1 cellular context compared by ENCODE assay signal in the genomic region with DNA sequence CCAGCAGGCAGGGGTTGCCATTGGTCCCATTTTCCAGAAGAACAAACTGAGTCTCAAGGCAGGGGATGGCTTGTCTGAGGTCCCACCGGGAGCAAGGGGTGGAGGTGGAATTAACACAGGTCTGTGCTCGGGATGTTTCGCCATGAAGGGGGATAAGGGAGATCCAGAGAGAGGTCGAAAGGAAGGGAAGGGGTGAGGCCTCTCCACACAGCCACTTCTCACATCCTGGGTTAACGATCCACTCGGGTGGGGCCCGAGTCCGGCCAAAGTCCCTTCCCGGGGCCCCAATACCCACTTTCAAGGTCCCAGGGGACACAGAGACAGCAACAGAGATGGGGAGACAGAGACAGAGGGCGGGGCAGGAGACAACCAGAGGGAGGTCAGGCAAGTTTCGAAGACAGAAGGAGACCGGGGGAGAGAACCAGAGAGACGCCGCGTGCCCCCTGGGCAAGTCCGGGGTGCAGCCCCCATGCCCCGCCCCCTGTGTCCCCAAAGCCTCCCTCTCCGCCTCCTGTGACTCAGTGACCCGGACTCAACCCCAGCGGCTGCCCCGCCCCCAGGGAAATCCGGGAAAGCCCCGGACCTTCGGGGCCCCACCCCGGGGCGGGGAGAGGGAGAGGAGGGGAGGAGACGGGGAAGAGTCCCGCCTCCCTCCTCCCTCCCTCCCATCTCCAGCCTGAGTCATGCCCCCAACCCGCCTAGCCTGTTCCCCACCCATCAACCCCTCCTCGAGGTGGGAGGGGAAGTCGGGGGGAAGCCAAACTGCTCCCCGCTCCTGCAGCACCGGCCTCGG.
TF ChIP-seq lines count a peak whose summit lies in the region.

No MANE protein-coding gene starts in this region.

TF ChIP-seq in HEK293, 187 proteins besides CTCF, POLR2A, EP300 and RAD21 (continued from another document and continues in another):
- TF ChIP-seq, protein P1, sequence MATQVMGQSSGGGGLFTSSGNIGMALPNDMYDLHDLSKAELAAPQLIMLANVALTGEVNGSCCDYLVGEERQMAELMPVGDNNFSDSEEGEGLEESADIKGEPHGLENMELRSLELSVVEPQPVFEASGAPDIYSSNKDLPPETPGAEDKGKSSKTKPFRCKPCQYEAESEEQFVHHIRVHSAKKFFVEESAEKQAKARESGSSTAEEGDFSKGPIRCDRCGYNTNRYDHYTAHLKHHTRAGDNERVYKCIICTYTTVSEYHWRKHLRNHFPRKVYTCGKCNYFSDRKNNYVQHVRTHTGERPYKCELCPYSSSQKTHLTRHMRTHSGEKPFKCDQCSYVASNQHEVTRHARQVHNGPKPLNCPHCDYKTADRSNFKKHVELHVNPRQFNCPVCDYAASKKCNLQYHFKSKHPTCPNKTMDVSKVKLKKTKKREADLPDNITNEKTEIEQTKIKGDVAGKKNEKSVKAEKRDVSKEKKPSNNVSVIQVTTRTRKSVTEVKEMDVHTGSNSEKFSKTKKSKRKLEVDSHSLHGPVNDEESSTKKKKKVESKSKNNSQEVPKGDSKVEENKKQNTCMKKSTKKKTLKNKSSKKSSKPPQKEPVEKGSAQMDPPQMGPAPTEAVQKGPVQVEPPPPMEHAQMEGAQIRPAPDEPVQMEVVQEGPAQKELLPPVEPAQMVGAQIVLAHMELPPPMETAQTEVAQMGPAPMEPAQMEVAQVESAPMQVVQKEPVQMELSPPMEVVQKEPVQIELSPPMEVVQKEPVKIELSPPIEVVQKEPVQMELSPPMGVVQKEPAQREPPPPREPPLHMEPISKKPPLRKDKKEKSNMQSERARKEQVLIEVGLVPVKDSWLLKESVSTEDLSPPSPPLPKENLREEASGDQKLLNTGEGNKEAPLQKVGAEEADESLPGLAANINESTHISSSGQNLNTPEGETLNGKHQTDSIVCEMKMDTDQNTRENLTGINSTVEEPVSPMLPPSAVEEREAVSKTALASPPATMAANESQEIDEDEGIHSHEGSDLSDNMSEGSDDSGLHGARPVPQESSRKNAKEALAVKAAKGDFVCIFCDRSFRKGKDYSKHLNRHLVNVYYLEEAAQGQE (tag by site-specific recombination; IDR thresholded peaks at IDR 0.05): no peak
- peak; percentile 96 for TF ChIP-seq GLIS2 (tag by site-specific recombination; IDR thresholded peaks at IDR 0.05)
- TF ChIP-seq YY2 (tag by site-specific recombination; IDR thresholded peaks at IDR 0.05): no peak
- TF ChIP-seq ZNF626 (tag by site-specific recombination; IDR thresholded peaks at IDR 0.05): no peak
- no peak for TF ChIP-seq MEIS1 (CRISPR knock-in tag; IDR thresholded peaks at IDR 0.05; ENCODE audit: borderline replicate concordance)
- no peak for TF ChIP-seq ZNF16 (tag by site-specific recombination; IDR thresholded peaks at IDR 0.05; ENCODE audit: low read depth)
- TF ChIP-seq, protein P2, sequence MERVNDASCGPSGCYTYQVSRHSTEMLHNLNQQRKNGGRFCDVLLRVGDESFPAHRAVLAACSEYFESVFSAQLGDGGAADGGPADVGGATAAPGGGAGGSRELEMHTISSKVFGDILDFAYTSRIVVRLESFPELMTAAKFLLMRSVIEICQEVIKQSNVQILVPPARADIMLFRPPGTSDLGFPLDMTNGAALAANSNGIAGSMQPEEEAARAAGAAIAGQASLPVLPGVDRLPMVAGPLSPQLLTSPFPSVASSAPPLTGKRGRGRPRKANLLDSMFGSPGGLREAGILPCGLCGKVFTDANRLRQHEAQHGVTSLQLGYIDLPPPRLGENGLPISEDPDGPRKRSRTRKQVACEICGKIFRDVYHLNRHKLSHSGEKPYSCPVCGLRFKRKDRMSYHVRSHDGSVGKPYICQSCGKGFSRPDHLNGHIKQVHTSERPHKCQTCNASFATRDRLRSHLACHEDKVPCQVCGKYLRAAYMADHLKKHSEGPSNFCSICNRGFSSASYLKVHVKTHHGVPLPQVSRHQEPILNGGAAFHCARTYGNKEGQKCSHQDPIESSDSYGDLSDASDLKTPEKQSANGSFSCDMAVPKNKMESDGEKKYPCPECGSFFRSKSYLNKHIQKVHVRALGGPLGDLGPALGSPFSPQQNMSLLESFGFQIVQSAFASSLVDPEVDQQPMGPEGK (tag by site-specific recombination; IDR thresholded peaks at IDR 0.05): peak; percentile 92
- TF ChIP-seq ZBTB48 (tag by site-specific recombination; IDR thresholded peaks at IDR 0.05): no peak
- TF ChIP-seq ZNF701 (tag by site-specific recombination; IDR thresholded peaks at IDR 0.05): no peak
- TF ChIP-seq KLF16 (tag by site-specific recombination; IDR thresholded peaks at IDR 0.05): peak; percentile 60; the same call in 1 of the 2 replicates
- TF ChIP-seq ZNF514 (tag by site-specific recombination; IDR thresholded peaks at IDR 0.05): no peak
- TF ChIP-seq, protein P3, sequence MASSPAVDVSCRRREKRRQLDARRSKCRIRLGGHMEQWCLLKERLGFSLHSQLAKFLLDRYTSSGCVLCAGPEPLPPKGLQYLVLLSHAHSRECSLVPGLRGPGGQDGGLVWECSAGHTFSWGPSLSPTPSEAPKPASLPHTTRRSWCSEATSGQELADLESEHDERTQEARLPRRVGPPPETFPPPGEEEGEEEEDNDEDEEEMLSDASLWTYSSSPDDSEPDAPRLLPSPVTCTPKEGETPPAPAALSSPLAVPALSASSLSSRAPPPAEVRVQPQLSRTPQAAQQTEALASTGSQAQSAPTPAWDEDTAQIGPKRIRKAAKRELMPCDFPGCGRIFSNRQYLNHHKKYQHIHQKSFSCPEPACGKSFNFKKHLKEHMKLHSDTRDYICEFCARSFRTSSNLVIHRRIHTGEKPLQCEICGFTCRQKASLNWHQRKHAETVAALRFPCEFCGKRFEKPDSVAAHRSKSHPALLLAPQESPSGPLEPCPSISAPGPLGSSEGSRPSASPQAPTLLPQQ (tag by site-specific recombination; IDR thresholded peaks at IDR 0.05): no peak
- TF ChIP-seq ZNF37A (tag by site-specific recombination; IDR thresholded peaks at IDR 0.05): no peak
- TF ChIP-seq BCL11B (tag by site-specific recombination; IDR thresholded peaks at IDR 0.05; ENCODE audit: low read depth): no peak
- no peak for TF ChIP-seq ZXDB (tag by site-specific recombination; IDR thresholded peaks at IDR 0.05)
- TF ChIP-seq ZNF544 (tag by site-specific recombination; IDR thresholded peaks at IDR 0.05): no peak
- no peak for TF ChIP-seq MZF1 (tag by site-specific recombination; IDR thresholded peaks at IDR 0.05; ENCODE audit: borderline replicate concordance)
- TF ChIP-seq, protein P4, sequence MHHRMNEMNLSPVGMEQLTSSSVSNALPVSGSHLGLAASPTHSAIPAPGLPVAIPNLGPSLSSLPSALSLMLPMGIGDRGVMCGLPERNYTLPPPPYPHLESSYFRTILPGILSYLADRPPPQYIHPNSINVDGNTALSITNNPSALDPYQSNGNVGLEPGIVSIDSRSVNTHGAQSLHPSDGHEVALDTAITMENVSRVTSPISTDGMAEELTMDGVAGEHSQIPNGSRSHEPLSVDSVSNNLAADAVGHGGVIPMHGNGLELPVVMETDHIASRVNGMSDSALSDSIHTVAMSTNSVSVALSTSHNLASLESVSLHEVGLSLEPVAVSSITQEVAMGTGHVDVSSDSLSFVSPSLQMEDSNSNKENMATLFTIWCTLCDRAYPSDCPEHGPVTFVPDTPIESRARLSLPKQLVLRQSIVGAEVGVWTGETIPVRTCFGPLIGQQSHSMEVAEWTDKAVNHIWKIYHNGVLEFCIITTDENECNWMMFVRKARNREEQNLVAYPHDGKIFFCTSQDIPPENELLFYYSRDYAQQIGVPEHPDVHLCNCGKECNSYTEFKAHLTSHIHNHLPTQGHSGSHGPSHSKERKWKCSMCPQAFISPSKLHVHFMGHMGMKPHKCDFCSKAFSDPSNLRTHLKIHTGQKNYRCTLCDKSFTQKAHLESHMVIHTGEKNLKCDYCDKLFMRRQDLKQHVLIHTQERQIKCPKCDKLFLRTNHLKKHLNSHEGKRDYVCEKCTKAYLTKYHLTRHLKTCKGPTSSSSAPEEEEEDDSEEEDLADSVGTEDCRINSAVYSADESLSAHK (tag by site-specific recombination; IDR thresholded peaks at IDR 0.05): no peak
- 0 out of 2 replicates have a peak, but pooled peaks have one; percentile 7 for TF ChIP-seq ZIC2 (tag by site-specific recombination; IDR thresholded peaks at IDR 0.05)
- TF ChIP-seq, protein P5, sequence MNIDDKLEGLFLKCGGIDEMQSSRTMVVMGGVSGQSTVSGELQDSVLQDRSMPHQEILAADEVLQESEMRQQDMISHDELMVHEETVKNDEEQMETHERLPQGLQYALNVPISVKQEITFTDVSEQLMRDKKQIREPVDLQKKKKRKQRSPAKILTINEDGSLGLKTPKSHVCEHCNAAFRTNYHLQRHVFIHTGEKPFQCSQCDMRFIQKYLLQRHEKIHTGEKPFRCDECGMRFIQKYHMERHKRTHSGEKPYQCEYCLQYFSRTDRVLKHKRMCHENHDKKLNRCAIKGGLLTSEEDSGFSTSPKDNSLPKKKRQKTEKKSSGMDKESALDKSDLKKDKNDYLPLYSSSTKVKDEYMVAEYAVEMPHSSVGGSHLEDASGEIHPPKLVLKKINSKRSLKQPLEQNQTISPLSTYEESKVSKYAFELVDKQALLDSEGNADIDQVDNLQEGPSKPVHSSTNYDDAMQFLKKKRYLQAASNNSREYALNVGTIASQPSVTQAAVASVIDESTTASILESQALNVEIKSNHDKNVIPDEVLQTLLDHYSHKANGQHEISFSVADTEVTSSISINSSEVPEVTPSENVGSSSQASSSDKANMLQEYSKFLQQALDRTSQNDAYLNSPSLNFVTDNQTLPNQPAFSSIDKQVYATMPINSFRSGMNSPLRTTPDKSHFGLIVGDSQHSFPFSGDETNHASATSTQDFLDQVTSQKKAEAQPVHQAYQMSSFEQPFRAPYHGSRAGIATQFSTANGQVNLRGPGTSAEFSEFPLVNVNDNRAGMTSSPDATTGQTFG (tag by site-specific recombination; IDR thresholded peaks at IDR 0.05; ENCODE audit: borderline replicate concordance): no peak
- TF ChIP-seq ZNF214 (tag by site-specific recombination; IDR thresholded peaks at IDR 0.05; ENCODE audit: borderline replicate concordance): no peak
- no peak for TF ChIP-seq ZNF132 (tag by site-specific recombination; IDR thresholded peaks at IDR 0.05; ENCODE audit: borderline replicate concordance)
- TF ChIP-seq, protein P6, sequence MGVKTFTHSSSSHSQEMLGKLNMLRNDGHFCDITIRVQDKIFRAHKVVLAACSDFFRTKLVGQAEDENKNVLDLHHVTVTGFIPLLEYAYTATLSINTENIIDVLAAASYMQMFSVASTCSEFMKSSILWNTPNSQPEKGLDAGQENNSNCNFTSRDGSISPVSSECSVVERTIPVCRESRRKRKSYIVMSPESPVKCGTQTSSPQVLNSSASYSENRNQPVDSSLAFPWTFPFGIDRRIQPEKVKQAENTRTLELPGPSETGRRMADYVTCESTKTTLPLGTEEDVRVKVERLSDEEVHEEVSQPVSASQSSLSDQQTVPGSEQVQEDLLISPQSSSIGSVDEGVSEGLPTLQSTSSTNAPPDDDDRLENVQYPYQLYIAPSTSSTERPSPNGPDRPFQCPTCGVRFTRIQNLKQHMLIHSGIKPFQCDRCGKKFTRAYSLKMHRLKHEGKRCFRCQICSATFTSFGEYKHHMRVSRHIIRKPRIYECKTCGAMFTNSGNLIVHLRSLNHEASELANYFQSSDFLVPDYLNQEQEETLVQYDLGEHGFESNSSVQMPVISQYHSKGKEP (tag by site-specific recombination; IDR thresholded peaks at IDR 0.05): no peak
- TF ChIP-seq ZNF776 (tag by site-specific recombination; IDR thresholded peaks at IDR 0.05; ENCODE audit: borderline replicate concordance): no peak
- no peak for TF ChIP-seq ZNF777 (tag by site-specific recombination; IDR thresholded peaks at IDR 0.05; ENCODE audit: borderline replicate concordance)
- no peak for TF ChIP-seq ZNF223 (tag by site-specific recombination; IDR thresholded peaks at IDR 0.05)
- TF ChIP-seq ZNF501 (tag by site-specific recombination; IDR thresholded peaks at IDR 0.05): no peak
- TF ChIP-seq RBAK (tag by site-specific recombination; IDR thresholded peaks at IDR 0.05): no peak
- no peak for TF ChIP-seq ZNF391 (tag by site-specific recombination; IDR thresholded peaks at IDR 0.05; ENCODE audit: borderline replicate concordance, low read depth)
- TF ChIP-seq ZNF629 (tag by site-specific recombination; IDR thresholded peaks at IDR 0.05): no peak
- TF ChIP-seq SP3 (tag by site-specific recombination; IDR thresholded peaks at IDR 0.05): peak; percentile 97
- TF ChIP-seq HOXC10 (CRISPR knock-in tag; IDR thresholded peaks at IDR 0.05): no peak
- TF ChIP-seq, protein P7, sequence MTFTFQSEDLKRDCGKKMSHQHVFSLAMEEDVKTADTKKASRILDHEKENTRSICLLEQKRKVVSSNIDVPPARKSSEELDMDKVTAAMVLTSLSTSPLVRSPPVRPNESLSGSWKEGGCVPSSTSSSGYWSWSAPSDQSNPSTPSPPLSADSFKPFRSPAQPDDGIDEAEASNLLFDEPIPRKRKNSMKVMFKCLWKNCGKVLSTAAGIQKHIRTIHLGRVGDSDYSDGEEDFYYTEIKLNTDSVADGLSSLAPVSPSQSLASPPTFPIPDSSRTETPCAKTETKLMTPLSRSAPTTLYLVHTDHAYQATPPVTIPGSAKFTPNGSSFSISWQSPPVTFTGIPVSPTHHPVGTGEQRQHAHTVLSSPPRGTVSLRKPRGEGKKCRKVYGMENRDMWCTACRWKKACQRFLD (tag by site-specific recombination; IDR thresholded peaks at IDR 0.05): no peak
- TF ChIP-seq KLF1 (tag by site-specific recombination; IDR thresholded peaks at IDR 0.05): peak; percentile 83
- TF ChIP-seq ZFP3 (tag by site-specific recombination; IDR thresholded peaks at IDR 0.05; ENCODE audit: low read depth): no peak
- no peak for TF ChIP-seq ZNF596 (tag by site-specific recombination; IDR thresholded peaks at IDR 0.05)
- no peak; the same call in 1 of the 2 replicates for TF ChIP-seq ZFP37 (tag by site-specific recombination; IDR thresholded peaks at IDR 0.05)
- TF ChIP-seq ZNF155 (tag by site-specific recombination; IDR thresholded peaks at IDR 0.05): no peak
- TF ChIP-seq, protein P8, sequence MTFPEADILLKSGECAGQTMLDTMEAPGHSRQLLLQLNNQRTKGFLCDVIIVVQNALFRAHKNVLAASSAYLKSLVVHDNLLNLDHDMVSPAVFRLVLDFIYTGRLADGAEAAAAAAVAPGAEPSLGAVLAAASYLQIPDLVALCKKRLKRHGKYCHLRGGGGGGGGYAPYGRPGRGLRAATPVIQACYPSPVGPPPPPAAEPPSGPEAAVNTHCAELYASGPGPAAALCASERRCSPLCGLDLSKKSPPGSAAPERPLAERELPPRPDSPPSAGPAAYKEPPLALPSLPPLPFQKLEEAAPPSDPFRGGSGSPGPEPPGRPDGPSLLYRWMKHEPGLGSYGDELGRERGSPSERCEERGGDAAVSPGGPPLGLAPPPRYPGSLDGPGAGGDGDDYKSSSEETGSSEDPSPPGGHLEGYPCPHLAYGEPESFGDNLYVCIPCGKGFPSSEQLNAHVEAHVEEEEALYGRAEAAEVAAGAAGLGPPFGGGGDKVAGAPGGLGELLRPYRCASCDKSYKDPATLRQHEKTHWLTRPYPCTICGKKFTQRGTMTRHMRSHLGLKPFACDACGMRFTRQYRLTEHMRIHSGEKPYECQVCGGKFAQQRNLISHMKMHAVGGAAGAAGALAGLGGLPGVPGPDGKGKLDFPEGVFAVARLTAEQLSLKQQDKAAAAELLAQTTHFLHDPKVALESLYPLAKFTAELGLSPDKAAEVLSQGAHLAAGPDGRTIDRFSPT (tag by site-specific recombination; IDR thresholded peaks at IDR 0.05): no peak
